25 cellular contexts compared by ENCODE assay signal in the genomic region with DNA sequence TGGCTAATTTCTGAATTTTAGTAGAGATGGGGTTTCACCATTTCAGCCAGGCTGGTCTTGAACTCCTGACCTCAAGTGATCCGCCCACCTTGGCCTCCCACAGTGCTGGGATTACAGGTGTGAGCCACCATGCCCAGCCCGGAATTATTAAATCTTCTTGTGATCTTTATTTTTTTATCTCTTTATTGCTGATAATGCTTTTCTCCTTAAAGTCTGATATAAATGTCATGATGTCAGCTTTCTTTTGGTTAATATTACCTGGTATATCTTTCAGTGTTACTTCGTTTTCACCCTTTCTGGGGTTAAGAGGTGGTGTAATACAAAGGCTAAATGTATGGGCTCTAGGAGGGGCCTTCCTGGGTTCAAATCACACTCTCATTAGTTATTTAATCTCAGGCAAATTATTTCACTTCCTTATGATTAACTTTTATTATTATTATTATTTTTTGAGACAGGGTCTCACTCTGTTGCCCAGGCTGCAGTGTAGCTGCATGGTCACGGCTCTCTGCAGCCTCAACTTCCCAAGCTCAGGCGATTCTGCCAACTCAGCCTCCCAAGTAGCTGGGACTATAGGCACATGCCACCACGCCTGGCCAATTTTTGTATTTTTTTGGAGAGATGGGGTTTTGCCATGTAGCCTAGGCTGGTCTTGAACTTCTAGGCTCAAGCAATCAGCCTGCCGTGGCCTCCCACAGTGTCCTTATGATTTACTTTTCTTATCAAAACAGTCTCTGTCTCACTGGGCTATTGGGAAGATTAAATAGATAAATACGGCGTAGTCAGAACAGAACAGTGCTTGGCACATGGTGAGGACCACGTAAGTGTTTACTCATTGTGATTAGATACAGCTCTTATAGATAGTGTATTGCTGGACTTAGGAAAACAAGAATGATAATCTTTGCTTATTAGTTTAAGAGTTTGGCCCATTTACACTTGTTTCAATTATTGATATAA.
A peak's percentile ranks its signal among the peaks of the same experiment; 100 is the strongest.
DNase-seq lines count a peak whose midpoint lies in the region; ATAC-seq and TF ChIP-seq lines count a peak whose summit lies in the region.
"Had no signal": no experiment of that assay in that cellular context is flagged by ENCODE, and none has a peak within 500 bp of the region (broad histone marks: within the 10 kb centered on the region; RNA-seq: fewer than 3 reads in every experiment).

No MANE protein-coding gene starts in this region.

- in situ Hi-C loops in gastrocnemius medialis (cut with MboI; ENCODE audit: low sequenced_read_pairs in 4 of 4) = loop anchor here in 1 of 4 donors (10.0 kb wide), 2 partner anchors 52 to 372 kb away; no protein-coding TSS in a partner anchor

- no peak overlapping the region for H3K4me3 ChIP-seq in gastrocnemius medialis
- H3K4me3 ChIP-seq: ascending aorta, colonic mucosa, ovary, skin epidermis had no signal

- no peaks in the 10 kb centered on the region for H3K27me3 ChIP-seq in gastrocnemius medialis
- H3K27me3 ChIP-seq: ascending aorta, colonic mucosa, ovary had no signal

- peak; percentile 6 for DNase-seq in NCI-H748 (lab: John Stamatoyannopoulos, UW; ENCODE audit: unreplicated experiment)
- no peak for DNase-seq in NCI-H748 treated with DMSO at 0.1 percent for 48 hours (lab: John Stamatoyannopoulos, UW)
- DNase-seq in NCI-H146 (lab: John Stamatoyannopoulos, UW) = peak; percentile 60
- no peak for DNase-seq in RWPE1 (ENCODE audit: low spot score)
- DNase-seq in gastrocnemius medialis = no peak
- DNase-seq: activated CD8-positive, alpha-beta memory T cell treated with anti-CD3 and anti-CD28 coated beads, Interleukin-2, amount 10 ng/mL, durations not matched to agents 7 days and 5 days; activated gamma-delta T cell; activated naive CD8-positive, alpha-beta T cell treated with anti-CD3 and anti-CD28 coated beads, Interleukin-2, amount 10 ng/mL, durations not matched to agents 7 days and 5 days; activated T-cell treated with anti-CD3 and anti-CD28 coated beads, Interleukin-2, amount 50 U/mL, for 4 hours; CD4-positive, alpha-beta memory T cell; colonic mucosa; effector CD8-positive, alpha-beta T cell; H9; Karpas-422; NCI-H1694; NCI-H774; ovary; retina; RPMI8226; stimulated activated naive CD8-positive, alpha-beta T cell treated with anti-CD3 and anti-CD28 coated beads, Interleukin-15, Interleukin-2, amounts not matched to agents 100 U/mL and 50 U/mL, for 24 hours had no signal

- TF ChIP-seq CTCF in RWPE1 (conservative IDR thresholded peaks at IDR 0.05; ENCODE audit: low read depth) (no peak), gastrocnemius medialis (IDR thresholded peaks at IDR 0.05 in 4 of 5, conservative IDR thresholded peaks at IDR 0.05 in 1 of 5) (no peak)

- no peak for ATAC-seq in gastrocnemius medialis
- ATAC-seq in GM21423 (IDR thresholded peaks at IDR 0.05; ENCODE audit: unreplicated experiment) = no peak
- ATAC-seq in HG02678 (IDR thresholded peaks at IDR 0.05; ENCODE audit: unreplicated experiment) = no peak
- ATAC-seq in GM21576 (IDR thresholded peaks at IDR 0.05; ENCODE audit: unreplicated experiment) = no peak
- ATAC-seq: activated CD8-positive, alpha-beta memory T cell treated with anti-CD3 and anti-CD28 coated beads, Interleukin-2, amount 10 ng/mL, durations not matched to agents 7 days and 5 days; activated T-cell treated with anti-CD3 and anti-CD28 coated beads, Interleukin-2, amount 50 U/mL, for 4 hours; stimulated activated naive CD8-positive, alpha-beta T cell treated with anti-CD3 and anti-CD28 coated beads, Interleukin-15, Interleukin-2, amounts not matched to agents 100 U/mL and 50 U/mL, for 24 hours had no signal

- no peaks in the 10 kb centered on the region for H3K36me3 ChIP-seq in gastrocnemius medialis
- H3K36me3 ChIP-seq: ascending aorta, colonic mucosa, ovary had no signal

- no peaks in the 10 kb centered on the region for H3K9me3 ChIP-seq in gastrocnemius medialis
- H3K9me3 ChIP-seq: ascending aorta, colonic mucosa, ovary had no signal

- CTCF ChIA-PET in RWPE1 (lab: Yijun Ruan, JAX) = interaction anchor here (0.6 to 1.2 kb wide), 2 partner anchors 56 to 373 kb away, joined by 3 to 4 read pairs; no protein-coding TSS in a partner anchor

- POLR2A ChIA-PET in RWPE1 (lab: Yijun Ruan, JAX; ENCODE audit: low non-redundant PET) = no interaction called here

- H3K27ac ChIP-seq in RWPE1 (peak overlapping the region; percentile 53), gastrocnemius medialis (peak overlapping the region; percentile 14 to 92 (median 85))
- H3K27ac ChIP-seq: ascending aorta, colonic mucosa, ovary had no signal

- no peak for TF ChIP-seq POLR2A in gastrocnemius medialis (IDR thresholded peaks at IDR 0.05)

- peaks cover 22 to 33% of the 10 kb centered on the region in 2 donors for H3K4me1 ChIP-seq in gastrocnemius medialis

- intact Hi-C loops in gastrocnemius medialis (cut with DNase I; ENCODE audit: low total_unique reads) = loop anchor here (2.0 to 10.0 kb wide), 6 partner anchors 112 to 470 kb away; partner anchors contain the start of gene ABCB10

Comparison
In these comparisons a context has a peak if more than half of its experiments do, and no peak if none do; other contexts are left out.
1. DNase-seq: peak in NCI-H748 (single experiment) and NCI-H146 (single experiment); none in NCI-H748 treated with DMSO at 0.1 percent for 48 hours (single experiment), RWPE1 (single experiment) and gastrocnemius medialis (0 of 2).